Comparison of ENCODE assay signal across 14 cellular contexts in genomic region chr2:195663007-195663406, GRCh38. TPM values are rescaled to one million over a fixed set of nuclear protein-coding genes. Genes with fewer than 3 reads are reported as not detected.
DNase-seq lines count a peak whose midpoint lies in the region; ATAC-seq and TF ChIP-seq lines count a peak whose summit lies in the region.
"Had no signal": no experiment of that assay in that cellular context is flagged by ENCODE, and none has a peak within 500 bp of the region (broad histone marks: within the 10 kb centered on the region; RNA-seq: fewer than 3 reads in every experiment).

No MANE protein-coding gene starts in this region.

- H3K14ac ChIP-seq in mesenchymal stem cell (ENCODE audit: low read length in 2 of 2) = no peak overlapping the region

- H3K23ac ChIP-seq in mesenchymal stem cell (ENCODE audit: low read length in 2 of 2) = no peak overlapping the region

- peak overlapping the region; percentile 1 for H3K9ac ChIP-seq in mesenchymal stem cell (ENCODE audit: low read length)

- POLR2A ChIA-PET in activated B cell treated with CpG ODN at 0.5 μM for 24 hours (lab: Charles Lee) = interaction anchor here (1.1 kb wide), 1 partner anchor 87 kb away, joined by 3 read pairs; no protein-coding TSS in a partner anchor
- POLR2A ChIA-PET in HEK293T (lab: Yijun Ruan, JAX) = interaction anchor here (0.9 kb wide), 1 partner anchor 85 kb away, joined by 5 read pairs; no protein-coding TSS in a partner anchor

- no peak overlapping the region for H2BK15ac ChIP-seq in mesenchymal stem cell (ENCODE audit: low read depth, poor library complexity, severe bottlenecking)

- peaks cover 2% of the 10 kb centered on the region for H3K27me3 Mint-ChIP-seq in T-helper 2 cell treated with Interferon-gamma antibody and Interleukin-4, amounts not matched to agents 5 μg/mL and 100 μg/mL, for 36 hours (ENCODE audit: low read depth)
- H3K27me3 Mint-ChIP-seq in HFFc6 (ENCODE audit: insufficient read depth) = peaks cover 4% of the 10 kb centered on the region; the same call in 1 of the 2 replicates
- H3K27me3 Mint-ChIP-seq in activated B cell treated with CpG ODN at 0.5 μM for 24 hours = no peaks in the 10 kb centered on the region

- H2AK5ac ChIP-seq in mesenchymal stem cell (ENCODE audit: low read length, severe bottlenecking) = no peak overlapping the region

- ATAC-seq in activated B cell treated with CpG ODN at 0.5 μM for 24 hours (ENCODE audit: low read depth) = no peak
- ATAC-seq in GM21447 (IDR thresholded peaks at IDR 0.05; ENCODE audit: unreplicated experiment) = no peak
- ATAC-seq: HCT116 had no signal

- H3K27me3 ChIP-seq in mesenchymal stem cell (ENCODE audit: control insufficient read depth in 1 of 2, insufficient read depth in 1 of 2, low read length in 2 of 2) = no peaks in the 10 kb centered on the region
- H3K27me3 ChIP-seq: upper lobe of left lung had no signal

- H3K4me1 Mint-ChIP-seq in T-helper 2 cell treated with Interferon-gamma antibody and Interleukin-4, amounts not matched to agents 5 μg/mL and 100 μg/mL, for 36 hours (ENCODE audit: low read depth) = peaks cover 31% of the 10 kb centered on the region
- H3K4me1 Mint-ChIP-seq in HFFc6 (ENCODE audit: low read depth) (peaks cover 50% of the 10 kb centered on the region), activated B cell treated with CpG ODN at 0.5 μM for 24 hours (peaks cover 69% of the 10 kb centered on the region)

- H2BK5ac ChIP-seq in mesenchymal stem cell (ENCODE audit: low read depth, low read length, poor library complexity, severe bottlenecking) = no peak overlapping the region

- H3K9me3 ChIP-seq in mesenchymal stem cell (ENCODE audit: control insufficient read depth, low read length) = no peaks in the 10 kb centered on the region
- H3K9me3 ChIP-seq: upper lobe of left lung had no signal

- H3K36me3 Mint-ChIP-seq in T-helper 2 cell treated with Interferon-gamma antibody and Interleukin-4, amounts not matched to agents 5 μg/mL and 100 μg/mL, for 36 hours (ENCODE audit: low read depth) = peaks cover 37% of the 10 kb centered on the region
- H3K36me3 Mint-ChIP-seq in HFFc6 (ENCODE audit: low read depth) = peaks cover 16% of the 10 kb centered on the region
- peaks cover 15% of the 10 kb centered on the region for H3K36me3 Mint-ChIP-seq in activated B cell treated with CpG ODN at 0.5 μM for 24 hours (ENCODE audit: low read depth)

- H4K91ac ChIP-seq in mesenchymal stem cell (ENCODE audit: low read length) = no peak overlapping the region

- H3K4me3 ChIP-seq in mesenchymal stem cell (ENCODE audit: insufficient read depth in 1 of 2, low read depth in 1 of 2, low read length in 2 of 2) = no peak overlapping the region
- H3K4me3 ChIP-seq: SK-N-MC, upper lobe of left lung had no signal

- H3K18ac ChIP-seq in mesenchymal stem cell (ENCODE audit: low read depth in 1 of 2, low read length in 2 of 2) = no peak overlapping the region

- WGBS in mesenchymal stem cell = 88% methylated on average over 3 of the region's 3 CpGs

- DNase-seq in T-helper 2 cell treated with Interferon-gamma antibody and Interleukin-4, amounts not matched to agents 5 μg/mL and 100 μg/mL, for 36 hours (ENCODE audit: low spot score) = no peak
- DNase-seq in T-helper 2 cell = no peak
- no peak for DNase-seq in HFFc6
- DNase-seq in activated B cell treated with CpG ODN at 0.5 μM for 24 hours = no peak
- DNase-seq in mesenchymal stem cell = no peak
- DNase-seq in HEK293T (ENCODE audit: extremely low spot score) = no peak
- DNase-seq in NCI-H1694 (lab: John Stamatoyannopoulos, UW) = no peak
- DNase-seq: COR-L47; effector CD8-positive, alpha-beta T cell; NCI-H446; upper lobe of left lung had no signal

- H3K4me3 Mint-ChIP-seq in T-helper 2 cell treated with Interferon-gamma antibody and Interleukin-4, amounts not matched to agents 5 μg/mL and 100 μg/mL, for 36 hours = peak overlapping the region; percentile 13
- no peak overlapping the region for H3K4me3 Mint-ChIP-seq in HFFc6
- H3K4me3 Mint-ChIP-seq in activated B cell treated with CpG ODN at 0.5 μM for 24 hours = no peak overlapping the region

- H3K4ac ChIP-seq in mesenchymal stem cell (ENCODE audit: low read depth in 1 of 2, low read length in 2 of 2) = no peak overlapping the region

- no peak overlapping the region for H4K8ac ChIP-seq in mesenchymal stem cell (ENCODE audit: low read length)

- intact Hi-C loops in activated B cell treated with CpG ODN at 0.5 μM for 24 hours (cut with micrococcal nuclease) = loop anchor here (5.0 kb wide), 1 partner anchor 789 kb away; no protein-coding TSS in a partner anchor

- no peaks in the 10 kb centered on the region for H3K9me3 Mint-ChIP-seq in T-helper 2 cell treated with Interferon-gamma antibody and Interleukin-4, amounts not matched to agents 5 μg/mL and 100 μg/mL, for 36 hours
- H3K9me3 Mint-ChIP-seq in HFFc6 = no peaks in the 10 kb centered on the region
- no peaks in the 10 kb centered on the region for H3K9me3 Mint-ChIP-seq in activated B cell treated with CpG ODN at 0.5 μM for 24 hours

- H3K27ac ChIP-seq in mesenchymal stem cell (ENCODE audit: low read length, poor library complexity, severe bottlenecking) = no peak overlapping the region
- H3K27ac ChIP-seq: SK-N-MC, upper lobe of left lung had no signal

- CTCF ChIA-PET in activated B cell treated with CpG ODN at 0.5 μM for 24 hours (lab: Charles Lee) (interaction anchor here (0.6 to 1.9 kb wide), 6 partner anchors 87 to 1117 kb away, joined by 3 to 18 read pairs (median 6); no protein-coding TSS in a partner anchor), HEK293T (lab: Yijun Ruan, JAX) (no interaction called here)

- H3K27ac Mint-ChIP-seq in T-helper 2 cell treated with Interferon-gamma antibody and Interleukin-4, amounts not matched to agents 5 μg/mL and 100 μg/mL, for 36 hours = peak overlapping the region; percentile 6
- H3K27ac Mint-ChIP-seq in HFFc6 = peak overlapping the region; percentile 36
- peak overlapping the region; percentile 73 for H3K27ac Mint-ChIP-seq in activated B cell treated with CpG ODN at 0.5 μM for 24 hours

- H2BK12ac ChIP-seq in mesenchymal stem cell (ENCODE audit: low read length in 2 of 2) = no peak overlapping the region

- no peak overlapping the region for H2AFZ ChIP-seq in mesenchymal stem cell (ENCODE audit: low read depth, low read length)

- peaks cover 6% of the 10 kb centered on the region for H3K79me1 ChIP-seq in mesenchymal stem cell (replicated peaks; ENCODE audit: low read length, poor library complexity, severe bottlenecking)

- H3K4me1 ChIP-seq in mesenchymal stem cell (ENCODE audit: control insufficient read depth, insufficient read depth, low read depth, low read length) = peaks cover 3% of the 10 kb centered on the region

- no peak overlapping the region for H3K4me2 ChIP-seq in mesenchymal stem cell (ENCODE audit: low read length, poor library complexity, severe bottlenecking)

- no peak for TF ChIP-seq CTCF in HFFc6 (IDR thresholded peaks at IDR 0.05)
- no peak for TF ChIP-seq CTCF in activated B cell treated with CpG ODN at 0.5 μM for 24 hours (IDR thresholded peaks at IDR 0.05)

- no peak overlapping the region for H2BK120ac ChIP-seq in mesenchymal stem cell (ENCODE audit: low read depth, low read length)

- H3K36me3 ChIP-seq in mesenchymal stem cell (ENCODE audit: control insufficient read depth in 1 of 2, insufficient read depth in 2 of 2, low read depth in 1 of 2, low read length in 2 of 2) = peaks cover 0 to 5% of the 10 kb centered on the region in 2 experiments
- H3K36me3 ChIP-seq: upper lobe of left lung had no signal

TF ChIP-seq in HEK293T, 16 proteins besides CTCF, POLR2A, EP300 and RAD21:
- TF ChIP-seq FOXA1 (IDR thresholded peaks at IDR 0.05) (no peak), ELF4 (IDR thresholded peaks at IDR 0.05) (no peak), TARDBP (IDR thresholded peaks at IDR 0.05) (no peak)

RNA-seq across cellular contexts. Expression of gene SLC39A10, which starts 6.0 kb away (rescaled TPM):
- total RNA-seq in HFFc6 (2021; fragmentation: NEBNext Ultra II Directional; extraction: Animal tissue kit (Norgen Biotek cat#: 25700)) = 10 to 100 TPM; 24.8 to 30.4 (median 27.7) TPM
- 45.7 and 52.3 TPM in 2 replicates for total RNA-seq in activated B cell treated with CpG ODN at 0.5 μM for 24 hours
- 21.0 TPM for polyA plus RNA-seq in mesenchymal stem cell (2013, experiment 1 of 2)
- 20.8 TPM for polyA plus RNA-seq in mesenchymal stem cell (2013, experiment 2 of 2)

Comparison
In these comparisons a context has a peak if more than half of its experiments do, and no peak if none do; other contexts are left out.
1. H3K27ac Mint-ChIP-seq: peak in every context shown above with its lines; median percentile 73 in activated B cell treated with CpG ODN at 0.5 μM for 24 hours; 36 in HFFc6; 6 in T-helper 2 cell treated with Interferon-gamma antibody and Interleukin-4, amounts not matched to agents 5 μg/mL and 100 μg/mL, for 36 hours.